Comparison of ENCODE assay signal across 1 cellular context in genomic region chr6:3230275-3231212, GRCh38.
TF ChIP-seq lines count a peak whose summit lies in the region.

No MANE protein-coding gene starts in this region.

TF ChIP-seq in HepG2, 621 proteins besides CTCF, POLR2A, EP300 and RAD21 (continued from another document):
- TF ChIP-seq JARID2 (CRISPR knock-in tag; IDR thresholded peaks at IDR 0.05; ENCODE audit: insufficient replicate concordance) (no peak), MEIS2 (CRISPR knock-in tag; IDR thresholded peaks at IDR 0.05) (no peak), CBX2 (IDR thresholded peaks at IDR 0.05; ENCODE audit: low read depth, low read length) (peak; percentile 71; the same call in 1 of the 2 replicates), CBX2 (CRISPR knock-in tag; IDR thresholded peaks at IDR 0.05; ENCODE audit: low read depth) (no peak), ZEB1 (IDR thresholded peaks at IDR 0.05; ENCODE audit: insufficient replicate concordance, low read depth) (peak; percentile 10), RFX3 (CRISPR knock-in tag; IDR thresholded peaks at IDR 0.05) (peak; percentile 60)
TF ChIP-seq in HepG2: peak in this region for 6.
